1 cellular context compared by ENCODE assay signal in the genomic region with DNA sequence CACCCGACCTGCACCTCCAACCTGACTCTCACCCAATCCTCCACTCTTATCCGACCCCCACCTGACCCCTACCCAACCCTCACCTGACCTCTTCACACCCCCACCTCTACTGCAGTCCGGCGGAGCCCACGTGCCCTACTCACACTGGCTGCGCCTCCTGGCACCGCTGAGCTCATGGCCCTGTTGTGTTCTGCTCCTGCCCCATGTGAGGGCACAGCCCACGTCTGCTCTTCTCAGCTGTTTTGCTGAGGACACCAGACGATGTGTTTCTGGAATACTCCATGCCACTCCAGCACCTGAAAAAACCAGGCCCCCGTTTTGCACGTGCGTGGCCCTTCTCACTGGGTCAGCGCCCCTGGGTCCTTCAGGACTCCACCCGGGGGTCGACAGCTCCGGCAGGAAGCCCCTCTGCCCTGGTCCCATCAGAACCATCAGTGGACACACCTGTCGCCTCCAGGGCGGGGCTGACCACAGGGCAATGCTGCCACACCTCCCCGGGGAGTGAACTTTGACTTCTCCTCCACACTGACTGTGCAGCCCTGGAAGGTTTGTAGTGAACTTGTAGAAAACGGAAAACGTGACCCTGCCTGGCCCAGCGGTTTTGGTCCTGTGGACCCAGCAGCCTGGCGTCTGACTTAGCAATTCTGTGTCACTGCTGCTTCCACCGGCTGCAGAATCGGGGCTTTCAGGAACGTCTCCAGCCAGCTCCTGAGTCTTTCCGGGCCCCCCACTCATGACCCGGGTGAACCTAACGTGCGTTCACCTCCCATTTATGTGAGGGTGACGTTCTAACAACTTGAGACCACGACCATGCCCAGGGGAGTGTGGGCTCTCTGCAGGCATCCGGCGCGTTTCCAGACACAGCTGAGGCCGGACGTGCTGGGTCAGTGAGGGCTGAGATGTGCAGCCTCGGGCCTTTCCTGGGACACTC.
TF ChIP-seq lines count a peak whose summit lies in the region.

No MANE protein-coding gene starts in this region.

TF ChIP-seq in A549, 52 proteins besides CTCF, POLR2A, EP300 and RAD21:
- no peak for TF ChIP-seq JUNB (IDR thresholded peaks at IDR 0.05)
- TF ChIP-seq POLR2AphosphoS2 (conservative IDR thresholded peaks at IDR 0.05; ENCODE audit: low read length): no peak
- no peak for TF ChIP-seq HOXB5 (CRISPR knock-in tag; IDR thresholded peaks at IDR 0.05)
- no peak for TF ChIP-seq FOSB (CRISPR knock-in tag; IDR thresholded peaks at IDR 0.05)
- TF ChIP-seq CBX2 (IDR thresholded peaks at IDR 0.05; ENCODE audit: borderline replicate concordance, low read depth): no peak
- no peak for TF ChIP-seq HOXB13 (CRISPR knock-in tag; IDR thresholded peaks at IDR 0.05; ENCODE audit: low read depth)
- TF ChIP-seq MAFK (IDR thresholded peaks at IDR 0.05; ENCODE audit: partially characterized antibody): no peak
- TF ChIP-seq, protein P1, sequence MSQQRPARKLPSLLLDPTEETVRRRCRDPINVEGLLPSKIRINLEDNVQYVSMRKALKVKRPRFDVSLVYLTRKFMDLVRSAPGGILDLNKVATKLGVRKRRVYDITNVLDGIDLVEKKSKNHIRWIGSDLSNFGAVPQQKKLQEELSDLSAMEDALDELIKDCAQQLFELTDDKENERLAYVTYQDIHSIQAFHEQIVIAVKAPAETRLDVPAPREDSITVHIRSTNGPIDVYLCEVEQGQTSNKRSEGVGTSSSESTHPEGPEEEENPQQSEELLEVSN (IDR thresholded peaks at IDR 0.05; ENCODE audit: borderline replicate concordance, low read depth): no peak
- no peak for TF ChIP-seq RCOR1 (IDR thresholded peaks at IDR 0.05; ENCODE audit: low read depth, low read length)
- TF ChIP-seq, protein P2, sequence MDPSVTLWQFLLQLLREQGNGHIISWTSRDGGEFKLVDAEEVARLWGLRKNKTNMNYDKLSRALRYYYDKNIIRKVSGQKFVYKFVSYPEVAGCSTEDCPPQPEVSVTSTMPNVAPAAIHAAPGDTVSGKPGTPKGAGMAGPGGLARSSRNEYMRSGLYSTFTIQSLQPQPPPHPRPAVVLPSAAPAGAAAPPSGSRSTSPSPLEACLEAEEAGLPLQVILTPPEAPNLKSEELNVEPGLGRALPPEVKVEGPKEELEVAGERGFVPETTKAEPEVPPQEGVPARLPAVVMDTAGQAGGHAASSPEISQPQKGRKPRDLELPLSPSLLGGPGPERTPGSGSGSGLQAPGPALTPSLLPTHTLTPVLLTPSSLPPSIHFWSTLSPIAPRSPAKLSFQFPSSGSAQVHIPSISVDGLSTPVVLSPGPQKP (IDR thresholded peaks at IDR 0.05; ENCODE audit: low read depth, low read length): no peak
- no peak for TF ChIP-seq HEYL (CRISPR knock-in tag; IDR thresholded peaks at IDR 0.05)
- no peak for TF ChIP-seq BHLHE40 (IDR thresholded peaks at IDR 0.05; ENCODE audit: low read depth, low read length)
- TF ChIP-seq, protein P3, sequence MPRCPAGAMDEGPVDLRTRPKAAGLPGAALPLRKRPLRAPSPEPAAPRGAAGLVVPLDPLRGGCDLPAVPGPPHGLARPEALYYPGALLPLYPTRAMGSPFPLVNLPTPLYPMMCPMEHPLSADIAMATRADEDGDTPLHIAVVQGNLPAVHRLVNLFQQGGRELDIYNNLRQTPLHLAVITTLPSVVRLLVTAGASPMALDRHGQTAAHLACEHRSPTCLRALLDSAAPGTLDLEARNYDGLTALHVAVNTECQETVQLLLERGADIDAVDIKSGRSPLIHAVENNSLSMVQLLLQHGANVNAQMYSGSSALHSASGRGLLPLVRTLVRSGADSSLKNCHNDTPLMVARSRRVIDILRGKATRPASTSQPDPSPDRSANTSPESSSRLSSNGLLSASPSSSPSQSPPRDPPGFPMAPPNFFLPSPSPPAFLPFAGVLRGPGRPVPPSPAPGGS (IDR thresholded peaks at IDR 0.05): no peak
- TF ChIP-seq NPAS2 (CRISPR knock-in tag; IDR thresholded peaks at IDR 0.05; ENCODE audit: borderline replicate concordance): no peak
- TF ChIP-seq JUN (IDR thresholded peaks at IDR 0.05): no peak
- TF ChIP-seq NFE2L2 (conservative IDR thresholded peaks at IDR 0.05; ENCODE audit: low read length): no peak
- TF ChIP-seq ZSCAN20 (CRISPR knock-in tag; IDR thresholded peaks at IDR 0.05): no peak
